In genomic region chr17:64262422-64263260, GRCh38 we compare ENCODE assay signal across 8 cellular contexts. TPM values are rescaled to one million over a fixed set of nuclear protein-coding genes. Genes with fewer than 3 reads are reported as not detected.
DNase-seq lines count a peak whose midpoint lies in the region; ATAC-seq and TF ChIP-seq lines count a peak whose summit lies in the region.

Gene TEX2, minus strand, starts transcription at chr17:64263260. Its CDS starts 49,043 bp downstream, at chr17:64214217.

- TF ChIP-seq RAD21 in liver (IDR thresholded peaks at IDR 0.05): no peak

- peaks cover 4 to 48% (median 36%) of the 10 kb centered on the region in 4 donors for H3K4me1 ChIP-seq in liver (ENCODE audit: control insufficient read depth in 4 of 4, insufficient read depth in 4 of 4, low read length in 3 of 4)

- peak within 1 kb of the TSS; percentile 83 to 95 (median 88) for H3K4me3 ChIP-seq in liver (ENCODE audit: low read depth in 1 of 3, low read length in 3 of 3)

- peak within 1 kb of the TSS; percentile 74 for H3K27ac ChIP-seq in cingulate gyrus (ENCODE audit: low read depth, low read length)
- H3K27ac ChIP-seq in liver (ENCODE audit: low read depth in 1 of 2, low read length in 2 of 2): peak within 1 kb of the TSS; percentile 84 to 91

- H3K27me3 ChIP-seq in liver (ENCODE audit: control insufficient read depth in 4 of 4, insufficient read depth in 4 of 4, low read length in 3 of 4): no peaks in the 10 kb centered on the region

- no peak for TF ChIP-seq CTCF in liver (IDR thresholded peaks at IDR 0.05; ENCODE audit: low read depth, low read length, missing input control)

- ATAC-seq in GM21723 (IDR thresholded peaks at IDR 0.05; ENCODE audit: unreplicated experiment): peak; percentile 48

- DNase-seq in GM03348 (ENCODE audit: low spot score) (peak; percentile 55), Kasumi-1 (lab: John Stamatoyannopoulos, UW) (peak; percentile 66 to 67), NCI-H1694 (lab: John Stamatoyannopoulos, UW) (no peak)
- peak; percentile 57 to 59 for DNase-seq in activated CD4-positive, alpha-beta T cell treated with anti-CD3 and anti-CD28 coated beads for 4 hours
- DNase-seq in stimulated activated CD4-positive, alpha-beta T cell treated with anti-CD3 and anti-CD28 coated beads, TNF-alpha, amount 100 ng/mL, for 1 hour (ENCODE audit: low read depth in 3 of 3, low spot score in 1 of 3): peak; percentile 9 to 36 (median 19)

- no peaks in the 10 kb centered on the region for H3K36me3 ChIP-seq in liver (ENCODE audit: control insufficient read depth in 4 of 4, insufficient read depth in 3 of 4, low read depth in 1 of 4, low read length in 3 of 4)

- no peaks in the 10 kb centered on the region for H3K9me3 ChIP-seq in liver (ENCODE audit: control insufficient read depth in 4 of 4, low read length in 3 of 4)

- H3K9ac ChIP-seq in liver (ENCODE audit: low read depth in 1 of 2, low read length in 2 of 2): peak within 1 kb of the TSS; percentile 35 to 80

- under 1% methylated on average over 87 of the region's 87 CpGs for WGBS in liver

TF ChIP-seq in liver, 16 proteins besides CTCF, POLR2A, EP300 and RAD21:
- TF ChIP-seq TAF1 (conservative IDR thresholded peaks at IDR 0.05) (no peak), ATF3 (IDR thresholded peaks at IDR 0.05) (no peak), HNF4G (IDR thresholded peaks at IDR 0.05) (peak; percentile 3), HNF4A (conservative IDR thresholded peaks at IDR 0.05) (peak in 1 of 2 donors; percentile 4), YY1 (IDR thresholded peaks at IDR 0.05) (peak; percentile 13), RXRA (IDR thresholded peaks at IDR 0.05) (peak; percentile 21 to 26), MAX (IDR thresholded peaks at IDR 0.05) (no peak)

RNA-seq across cellular contexts. Expression of gene TEX2, which starts in this region (rescaled TPM):
- 10 to 100 TPM; 33.5 to 39.8 TPM for total RNA-seq in liver
- 10 to 100 TPM; 15.9 to 22.9 TPM for polyA plus RNA-seq in liver
